In the genomic region with DNA sequence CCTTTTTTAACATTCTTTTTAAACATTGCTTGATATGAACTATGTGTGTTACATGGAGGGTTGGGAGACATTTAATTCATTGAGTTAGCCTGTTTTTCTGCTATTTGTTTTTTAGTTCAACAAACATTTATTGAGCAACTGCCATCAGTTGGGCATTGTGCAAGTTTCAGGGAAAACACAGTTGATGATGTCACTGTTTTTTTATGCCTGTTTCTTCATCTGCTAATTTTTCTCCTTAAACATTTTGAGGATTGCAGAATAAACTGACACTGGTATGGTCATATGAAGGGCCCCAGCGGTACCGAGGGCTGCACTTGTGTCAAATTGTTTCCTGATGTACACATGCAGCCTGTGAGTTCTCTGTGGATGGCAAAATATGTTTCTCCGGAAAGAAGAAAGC, we compare ENCODE assay signal across 13 cellular contexts.
DNase-seq lines count a peak whose midpoint lies in the region; ATAC-seq and TF ChIP-seq lines count a peak whose summit lies in the region.
"Had no signal": no experiment of that assay in that cellular context is flagged by ENCODE, and none has a peak within 500 bp of the region (broad histone marks: within the 10 kb centered on the region; RNA-seq: fewer than 3 reads in every experiment).

No MANE protein-coding gene starts in this region.

- no peak overlapping the region for H3K4me3 Mint-ChIP-seq in endodermal cell
- H3K4me3 Mint-ChIP-seq: activated CD4-positive, alpha-beta memory T cell treated with anti-CD3 and anti-CD28 coated beads for 36 hours; activated naive CD8-positive, alpha-beta T cell treated with anti-CD3 and anti-CD28 coated beads, Interleukin-2, amount 10 ng/mL, durations not matched to agents 7 days and 5 days; GM23338 had no signal

- CTCF ChIA-PET in AG04450 (lab: Charles Lee): interaction anchor here (1.0 to 1.1 kb wide), 2 partner anchors 52 to 103 kb away, joined by 3 read pairs; no protein-coding TSS in a partner anchor

- peak; percentile 26 for DNase-seq in AG04450 (ENCODE audit: low read depth, low spot score)
- DNase-seq in NOMO-1 treated with DMSO at 0.1 percent for 48 hours (lab: John Stamatoyannopoulos, UW; ENCODE audit: unreplicated experiment): peak; percentile 80
- no peak for DNase-seq in esophagus muscularis mucosa (ENCODE audit: extremely low spot score)
- no peak for DNase-seq in activated CD4-positive, alpha-beta T cell treated with anti-CD3 and anti-CD28 coated beads for 4 hours
- no peak for DNase-seq in activated effector memory CD4-positive, alpha-beta T cell treated with anti-CD3 and anti-CD28 coated beads, Interleukin-2, amount 50 U/mL, for 16 hours
- no peak for DNase-seq in endodermal cell
- DNase-seq: activated CD4-positive, alpha-beta memory T cell treated with anti-CD3 and anti-CD28 coated beads for 36 hours; activated naive CD8-positive, alpha-beta T cell treated with anti-CD3 and anti-CD28 coated beads, Interleukin-2, amount 10 ng/mL, durations not matched to agents 7 days and 5 days; SJCRH30; thyroid gland had no signal

- H3K9me3 Mint-ChIP-seq in endodermal cell: peaks cover 6% of the 10 kb centered on the region
- H3K9me3 Mint-ChIP-seq: activated CD4-positive, alpha-beta memory T cell treated with anti-CD3 and anti-CD28 coated beads for 36 hours; activated naive CD8-positive, alpha-beta T cell treated with anti-CD3 and anti-CD28 coated beads, Interleukin-2, amount 10 ng/mL, durations not matched to agents 7 days and 5 days; GM23338 had no signal

- no peak for TF ChIP-seq EP300 in esophagus muscularis mucosa (IDR thresholded peaks at IDR 0.05)

- POLR2A ChIA-PET in AG04450 (lab: Yijun Ruan, JAX): no interaction called here

- TF ChIP-seq POLR2A in esophagus muscularis mucosa (IDR thresholded peaks at IDR 0.05; ENCODE audit: low read depth): no peak

- no peaks in the 10 kb centered on the region for H3K27me3 Mint-ChIP-seq in endodermal cell (ENCODE audit: insufficient read depth)
- H3K27me3 Mint-ChIP-seq: activated CD4-positive, alpha-beta memory T cell treated with anti-CD3 and anti-CD28 coated beads for 36 hours; activated naive CD8-positive, alpha-beta T cell treated with anti-CD3 and anti-CD28 coated beads, Interleukin-2, amount 10 ng/mL, durations not matched to agents 7 days and 5 days had no signal

- TF ChIP-seq CTCF in AG04450 (IDR thresholded peaks at IDR 0.05; ENCODE audit: low read depth, low read length): no peak
- no peak for TF ChIP-seq CTCF in esophagus muscularis mucosa (IDR thresholded peaks at IDR 0.05)
- no peak for TF ChIP-seq CTCF in neutrophil (IDR thresholded peaks at IDR 0.05)
- TF ChIP-seq CTCF in endodermal cell (conservative IDR thresholded peaks at IDR 0.05): no peak

- H3K9me3 ChIP-seq in AG04450 (ENCODE audit: control insufficient read depth, insufficient read depth, low read length): no peaks in the 10 kb centered on the region
- no peaks in the 10 kb centered on the region for H3K9me3 ChIP-seq in esophagus muscularis mucosa
- no peaks in the 10 kb centered on the region for H3K9me3 ChIP-seq in neutrophil
- H3K9me3 ChIP-seq in endodermal cell (ENCODE audit: control insufficient read depth, low read length): peaks cover 9% of the 10 kb centered on the region
- H3K9me3 ChIP-seq: thyroid gland had no signal

- WGBS in esophagus muscularis mucosa: 44% methylated on average over 3 of the region's 3 CpGs
- WGBS in endodermal cell (ENCODE audit: insufficient coverage in 1 of 2, insufficient read length in 1 of 2), 2 experiments: 88 to 100% methylated on average over 1 to 3 of the region's 3 CpGs

- no peaks in the 10 kb centered on the region for H3K36me3 Mint-ChIP-seq in endodermal cell (ENCODE audit: low read depth)
- H3K36me3 Mint-ChIP-seq: activated CD4-positive, alpha-beta memory T cell treated with anti-CD3 and anti-CD28 coated beads for 36 hours had no signal

- no peak for ATAC-seq in GM19035 (IDR thresholded peaks at IDR 0.05; ENCODE audit: unreplicated experiment)
- ATAC-seq: GM23338 had no signal

- no peak overlapping the region for H3K9ac ChIP-seq in endodermal cell (ENCODE audit: extremely low read depth, low read length, poor library complexity, severe bottlenecking)

- intact Hi-C loops in esophagus muscularis mucosa (cut with DNase I): no loop called here

- H3K4me1 Mint-ChIP-seq in endodermal cell: peaks cover 38% of the 10 kb centered on the region

- H3K4me3 ChIP-seq in AG04450 (ENCODE audit: low read depth, low read length): no peak overlapping the region
- no peak overlapping the region for H3K4me3 ChIP-seq in esophagus muscularis mucosa
- peak overlapping the region; percentile 44 to 47 for H3K4me3 ChIP-seq in neutrophil (ENCODE audit: low read depth in 1 of 2, low read length in 1 of 2)
- no peak overlapping the region for H3K4me3 ChIP-seq in endodermal cell (ENCODE audit: low read length)
- H3K4me3 ChIP-seq: GM23338, SJCRH30, thyroid gland had no signal

- peaks cover 3 to 25% (median 20%) of the 10 kb centered on the region in 4 donors for H3K4me1 ChIP-seq in esophagus muscularis mucosa
- peaks cover 44 to 45% of the 10 kb centered on the region in 2 experiments for H3K4me1 ChIP-seq in neutrophil (ENCODE audit: control insufficient read depth in 1 of 2, insufficient read depth in 1 of 2, low read depth in 1 of 2, low read length in 1 of 2)
- H3K4me1 ChIP-seq in endodermal cell (ENCODE audit: control insufficient read depth, insufficient read depth, low read length): peaks cover 5% of the 10 kb centered on the region
- H3K4me1 ChIP-seq: thyroid gland had no signal

- H3K27me3 ChIP-seq in AG04450 (ENCODE audit: control insufficient read depth, insufficient read depth, low read length): no peaks in the 10 kb centered on the region
- no peaks in the 10 kb centered on the region for H3K27me3 ChIP-seq in esophagus muscularis mucosa
- H3K27me3 ChIP-seq in neutrophil: no peaks in the 10 kb centered on the region
- H3K27me3 ChIP-seq in endodermal cell (ENCODE audit: control insufficient read depth, insufficient read depth, low read length, poor library complexity, severe bottlenecking): no peaks in the 10 kb centered on the region
- H3K27me3 ChIP-seq: SJCRH30, thyroid gland had no signal

- no peak overlapping the region for H3K27ac ChIP-seq in AG04450 (ENCODE audit: low read depth, low read length)
- peak overlapping the region; percentile 52 to 68 (median 58) for H3K27ac ChIP-seq in esophagus muscularis mucosa (replicated peaks in 1 of 4)
- peak overlapping the region; percentile 94 for H3K27ac ChIP-seq in neutrophil
- H3K27ac ChIP-seq in endodermal cell (ENCODE audit: low read depth, low read length): no peak overlapping the region
- H3K27ac ChIP-seq: SJCRH30, thyroid gland had no signal

- H3K36me3 ChIP-seq in esophagus muscularis mucosa: no peaks in the 10 kb centered on the region
- no peaks in the 10 kb centered on the region for H3K36me3 ChIP-seq in neutrophil
- no peaks in the 10 kb centered on the region for H3K36me3 ChIP-seq in endodermal cell (ENCODE audit: control insufficient read depth, insufficient read depth, low read length)
- H3K36me3 ChIP-seq: SJCRH30, thyroid gland had no signal

- no peak overlapping the region for H3K27ac Mint-ChIP-seq in endodermal cell
- H3K27ac Mint-ChIP-seq: activated CD4-positive, alpha-beta memory T cell treated with anti-CD3 and anti-CD28 coated beads for 36 hours; activated naive CD8-positive, alpha-beta T cell treated with anti-CD3 and anti-CD28 coated beads, Interleukin-2, amount 10 ng/mL, durations not matched to agents 7 days and 5 days; GM23338 had no signal

Comparison
In these comparisons a context has a peak if more than half of its experiments do, and no peak if none do; other contexts are left out.
1. DNase-seq: peak in AG04450 (single experiment) and NOMO-1 treated with DMSO at 0.1 percent for 48 hours (single experiment); none in esophagus muscularis mucosa (single experiment), activated CD4-positive, alpha-beta T cell treated with anti-CD3 and anti-CD28 coated beads for 4 hours (0 of 2), activated effector memory CD4-positive, alpha-beta T cell treated with anti-CD3 and anti-CD28 coated beads, Interleukin-2, amount 50 U/mL, for 16 hours (single experiment) and endodermal cell (single experiment).
2. H3K27ac ChIP-seq: peak in esophagus muscularis mucosa (4 of 4) and neutrophil (single experiment); none in AG04450 (single experiment) and endodermal cell (single experiment).
3. H3K4me3 ChIP-seq: peak in neutrophil (2 of 2); none in AG04450 (single experiment), esophagus muscularis mucosa (0 of 4) and endodermal cell (single experiment).